In the genomic region with DNA sequence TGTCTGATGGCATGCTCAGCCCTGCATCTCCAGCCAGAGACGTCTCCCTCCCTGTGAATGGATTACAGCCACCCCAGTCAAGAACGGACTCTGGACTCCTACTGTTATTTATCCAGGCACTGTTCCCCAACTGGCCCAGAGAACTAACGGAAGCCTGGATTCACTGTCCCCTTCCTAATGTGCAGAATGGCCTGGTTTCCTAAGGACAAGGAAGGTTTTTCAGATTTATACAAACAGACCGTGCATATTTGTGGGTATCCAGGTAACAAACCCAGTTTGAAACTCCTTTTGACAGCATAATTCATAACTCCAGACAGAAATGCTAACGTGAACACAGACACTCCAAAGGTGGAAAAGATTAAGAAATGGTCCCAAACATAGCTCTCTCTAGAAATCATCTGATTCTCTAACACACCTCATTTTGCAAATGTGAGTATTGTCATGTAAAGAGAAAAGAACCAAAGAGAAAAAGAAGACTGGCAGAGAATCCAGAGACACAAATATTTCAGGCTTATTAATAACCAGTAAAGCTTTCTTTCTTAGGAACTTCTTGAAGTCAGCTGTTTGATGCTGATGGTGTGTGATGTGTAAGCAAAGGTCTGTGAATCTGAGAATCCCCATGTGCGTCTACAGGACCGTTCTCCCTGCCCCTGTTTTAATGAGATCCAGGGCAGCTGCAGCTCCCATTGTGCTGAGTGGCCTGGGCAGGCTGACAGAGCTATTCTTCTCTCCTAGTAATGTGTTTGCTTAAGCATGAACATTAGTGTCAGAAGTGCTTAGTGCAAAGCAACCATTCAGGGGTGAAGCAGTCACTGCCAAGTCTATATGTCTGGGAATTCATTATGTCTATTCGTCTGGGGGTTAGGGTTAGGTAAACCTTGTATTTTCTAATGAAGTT, we compare ENCODE assay signal across 8 cellular contexts.
DNase-seq lines count a peak whose midpoint lies in the region; ATAC-seq and TF ChIP-seq lines count a peak whose summit lies in the region.

No MANE protein-coding gene starts in this region.

- no peak for TF ChIP-seq EP300 in upper lobe of left lung (IDR thresholded peaks at IDR 0.05)

- no peaks in the 10 kb centered on the region for H3K36me3 Mint-ChIP-seq in chondrocyte (ENCODE audit: low read depth)

- H2AK5ac ChIP-seq in mesenchymal stem cell (ENCODE audit: low read length, severe bottlenecking) = peak overlapping the region; percentile 54

- H3K27ac Mint-ChIP-seq in chondrocyte (ENCODE audit: unreplicated experiment) = peak overlapping the region; percentile 91

- H3K36me3 ChIP-seq in BLaER1 (no peaks in the 10 kb centered on the region), mesenchymal stem cell (ENCODE audit: control insufficient read depth in 1 of 2, insufficient read depth in 2 of 2, low read depth in 1 of 2, low read length in 2 of 2) (no peaks in the 10 kb centered on the region), upper lobe of left lung (no peaks in the 10 kb centered on the region)

- H3K4me3 Mint-ChIP-seq in chondrocyte (ENCODE audit: unreplicated experiment) = no peak overlapping the region

- H4K91ac ChIP-seq in mesenchymal stem cell (ENCODE audit: low read length) = peak overlapping the region; percentile 30

- no peak for TF ChIP-seq CTCF in chondrocyte (IDR thresholded peaks at IDR 0.05)
- TF ChIP-seq CTCF in upper lobe of left lung (IDR thresholded peaks at IDR 0.05) = no peak

- 80% methylated on average over 7 of the region's 8 CpGs for WGBS in mesenchymal stem cell
- 57 to 65% methylated on average over 7 to 8 of the region's 8 CpGs for WGBS in upper lobe of left lung, 2 donors

- H2BK15ac ChIP-seq in mesenchymal stem cell (ENCODE audit: low read depth, poor library complexity, severe bottlenecking) = no peak overlapping the region

- H2BK5ac ChIP-seq in mesenchymal stem cell (ENCODE audit: low read depth, low read length, poor library complexity, severe bottlenecking) = no peak overlapping the region

- DNase-seq in NCI-H2029 treated with DMSO at 0.1 percent for 48 hours (lab: John Stamatoyannopoulos, UW) (peak; percentile 100), chondrocyte (ENCODE audit: low spot score) (no peak), mesenchymal stem cell (no peak), upper lobe of left lung (no peak), NOMO-1 (lab: John Stamatoyannopoulos, UW; ENCODE audit: unreplicated experiment in 2 of 2) (no peak)

- peak overlapping the region; percentile 20 to 32 for H3K4ac ChIP-seq in mesenchymal stem cell (ENCODE audit: low read depth in 1 of 2, low read length in 2 of 2)

- no peak overlapping the region for H4K8ac ChIP-seq in mesenchymal stem cell (ENCODE audit: low read length)

- H3K79me1 ChIP-seq in mesenchymal stem cell (replicated peaks; ENCODE audit: low read length, poor library complexity, severe bottlenecking) = peaks cover 4% of the 10 kb centered on the region

- H3K9ac ChIP-seq in BLaER1 (peak overlapping the region; percentile 7; the same call in 1 of the 2 replicates), mesenchymal stem cell (ENCODE audit: low read length) (peak overlapping the region; percentile 38)

- H3K27me3 Mint-ChIP-seq in chondrocyte (ENCODE audit: low read depth) = no peaks in the 10 kb centered on the region

- H3K4me2 ChIP-seq in BLaER1 (peak overlapping the region; percentile 71), mesenchymal stem cell (ENCODE audit: low read length, poor library complexity, severe bottlenecking) (no peak overlapping the region)

- no peak for TF ChIP-seq POLR2A in upper lobe of left lung (IDR thresholded peaks at IDR 0.05)

- H3K9me3 Mint-ChIP-seq in chondrocyte (ENCODE audit: low read depth) = no peaks in the 10 kb centered on the region

- ATAC-seq in HG03469 (IDR thresholded peaks at IDR 0.05; ENCODE audit: unreplicated experiment) (no peak), upper lobe of left lung (ENCODE audit: low FRiP score in 2 of 2) (no peak), HG02678 (IDR thresholded peaks at IDR 0.05; ENCODE audit: unreplicated experiment) (no peak)

- no peak overlapping the region for H3K23ac ChIP-seq in mesenchymal stem cell (ENCODE audit: low read length in 2 of 2)

- H3K18ac ChIP-seq in mesenchymal stem cell (ENCODE audit: low read depth in 1 of 2, low read length in 2 of 2) = peak overlapping the region; percentile 34 to 46

- peak overlapping the region in 1 of 2 experiments; percentile 59 for H2BK12ac ChIP-seq in mesenchymal stem cell (ENCODE audit: low read length in 2 of 2)

- H4K20me1 ChIP-seq in BLaER1 = no peaks in the 10 kb centered on the region

- no peak overlapping the region for H2BK120ac ChIP-seq in mesenchymal stem cell (ENCODE audit: low read depth, low read length)

- H3K4me1 Mint-ChIP-seq in chondrocyte (ENCODE audit: low read depth) = peaks cover 81% of the 10 kb centered on the region

- peak overlapping the region; percentile 72 for H3K27ac ChIP-seq in BLaER1
- peak overlapping the region; percentile 78 for H3K27ac ChIP-seq in mesenchymal stem cell (ENCODE audit: low read length, poor library complexity, severe bottlenecking)
- peak overlapping the region in 2 of 4 donors; percentile 36 to 41 for H3K27ac ChIP-seq in upper lobe of left lung

- H3K4me3 ChIP-seq in BLaER1 = no peak overlapping the region
- H3K4me3 ChIP-seq in mesenchymal stem cell (ENCODE audit: insufficient read depth in 1 of 2, low read depth in 1 of 2, low read length in 2 of 2) = peak overlapping the region in 1 of 2 experiments; percentile 37
- no peak overlapping the region for H3K4me3 ChIP-seq in upper lobe of left lung

- no peak overlapping the region for H3K14ac ChIP-seq in mesenchymal stem cell (ENCODE audit: low read length in 2 of 2)

- H2AFZ ChIP-seq in mesenchymal stem cell (ENCODE audit: low read depth, low read length) = no peak overlapping the region

- H3K9me3 ChIP-seq in BLaER1 = no peaks in the 10 kb centered on the region
- H3K9me3 ChIP-seq in mesenchymal stem cell (ENCODE audit: control insufficient read depth, low read length) = no peaks in the 10 kb centered on the region
- H3K9me3 ChIP-seq in upper lobe of left lung = no peaks in the 10 kb centered on the region

- H3K4me1 ChIP-seq in BLaER1 = peaks cover 56% of the 10 kb centered on the region
- H3K4me1 ChIP-seq in mesenchymal stem cell (ENCODE audit: control insufficient read depth, insufficient read depth, low read depth, low read length) = peaks cover 7% of the 10 kb centered on the region
- H3K4me1 ChIP-seq in upper lobe of left lung = peaks cover 6 to 13% (median 8%) of the 10 kb centered on the region in 4 donors

- H3K27me3 ChIP-seq in BLaER1 (no peaks in the 10 kb centered on the region), mesenchymal stem cell (ENCODE audit: control insufficient read depth in 1 of 2, insufficient read depth in 1 of 2, low read length in 2 of 2) (no peaks in the 10 kb centered on the region), upper lobe of left lung (no peaks in the 10 kb centered on the region)
